8 cellular contexts compared by ENCODE assay signal in genomic region chr10:17616403-17617030, GRCh38. TPM values are rescaled to one million over a fixed set of nuclear protein-coding genes. Genes with fewer than 3 reads are reported as not detected.
DNase-seq lines count a peak whose midpoint lies in the region; ATAC-seq and TF ChIP-seq lines count a peak whose summit lies in the region.

No MANE protein-coding gene starts in this region.

- H4K5ac ChIP-seq in IMR-90 (ENCODE audit: low read depth, low read length): peak overlapping the region; percentile 45

- H3K4me2 ChIP-seq in IMR-90 (ENCODE audit: low read depth, low read length): peak overlapping the region; percentile 90

- H2BK15ac ChIP-seq in IMR-90 (ENCODE audit: low read depth, low read length): no peak overlapping the region

- H2AFZ ChIP-seq in IMR-90 (replicated peaks; ENCODE audit: low read length, poor library complexity): peak overlapping the region; percentile 94

- CTCF ChIA-PET in IMR-90 (lab: Yijun Ruan, JAX): interaction anchor here (0.6 kb wide), 1 partner anchor 14 kb away, joined by 4 read pairs; no protein-coding TSS in a partner anchor

- H3K14ac ChIP-seq in IMR-90 (replicated peaks; ENCODE audit: low read depth, low read length): peak overlapping the region; percentile 79

- peak overlapping the region; percentile 14; the same call in 1 of the 2 replicates for H2BK120ac ChIP-seq in IMR-90 (ENCODE audit: low read depth, low read length)

- H3K79me1 ChIP-seq in IMR-90 (ENCODE audit: low read depth in 1 of 2, low read length in 2 of 2): peaks cover 7 to 24% of the 10 kb centered on the region in 2 experiments

- no peaks in the 10 kb centered on the region; the same call in 1 of the 2 replicates for H4K20me1 ChIP-seq in IMR-90 (ENCODE audit: insufficient read depth, low read length)

- peak overlapping the region; percentile 46; the same call in 1 of the 2 replicates for H2AK5ac ChIP-seq in IMR-90 (ENCODE audit: low read depth, low read length)

- no peak for TF ChIP-seq RAD21 in IMR-90 (IDR thresholded peaks at IDR 0.05; ENCODE audit: low read length)

- H3K9me1 ChIP-seq in IMR-90 (ENCODE audit: insufficient read depth, low read length): no peaks in the 10 kb centered on the region

- H2BK20ac ChIP-seq in IMR-90 (ENCODE audit: low read depth, low read length): no peak overlapping the region

- no peaks in the 10 kb centered on the region for H3K27me3 ChIP-seq in IMR-90 (ENCODE audit: control insufficient read depth, insufficient read depth, low read length)

- H2AK9ac ChIP-seq in IMR-90 (replicated peaks; ENCODE audit: low read depth, low read length, poor library complexity): peak overlapping the region; percentile 91

- DNase-seq in IMR-90: peak; percentile 47
- peak; percentile 88 for DNase-seq in coronary artery (ENCODE audit: low spot score)
- peak; percentile 88 for DNase-seq in left kidney (ENCODE audit: low read depth, low spot score)
- DNase-seq in stimulated activated CD4-positive, alpha-beta T cell treated with anti-CD3 and anti-CD28 coated beads, Interleukin-2, amount 100 ng/mL, for 48 hours: peak; percentile 10 to 26
- no peak for DNase-seq in NCI-H187 treated with DMSO at 0.1 percent for 48 hours (lab: John Stamatoyannopoulos, UW)

- H3K36me3 ChIP-seq in ES-I3 (ENCODE audit: insufficient read depth, low read length): no peaks in the 10 kb centered on the region
- H3K36me3 ChIP-seq in IMR-90 (ENCODE audit: control insufficient read depth, insufficient read depth, low read length): no peaks in the 10 kb centered on the region

- POLR2A ChIA-PET in IMR-90 (lab: Charles Lee; ENCODE audit: unreplicated experiment): interaction anchor here (0.6 to 0.9 kb wide), 2 partner anchors 120 to 788 kb away, joined by 6 to 13 read pairs; no protein-coding TSS in a partner anchor

- intact Hi-C loops in IMR-90 (cut with micrococcal nuclease): loop anchor here (2.0 kb wide), 2 partner anchors 28 to 58 kb away; partner anchors contain the start of gene STAM

- WGBS in IMR-90 (ENCODE audit: extremely low coverage in 2 of 2, insufficient read length in 1 of 2), 2 experiments: 18% methylated on average over 9 of the region's 48 CpGs; no CpG with 5 or more reads in 1 of the 2 experiments

- H3K56ac ChIP-seq in IMR-90 (ENCODE audit: extremely low read depth, insufficient read depth, low read length): peak overlapping the region; percentile 75; the same call in 1 of the 2 replicates

- H3K9me3 ChIP-seq in ES-I3 (ENCODE audit: control insufficient read depth, insufficient read depth, low read length): no peaks in the 10 kb centered on the region
- H3K9me3 ChIP-seq in IMR-90 (ENCODE audit: control insufficient read depth, insufficient read depth, low read length): no peaks in the 10 kb centered on the region

- ATAC-seq in GM21717 (IDR thresholded peaks at IDR 0.05; ENCODE audit: unreplicated experiment) (peak; percentile 43), IMR-90 (ENCODE audit: low read depth) (peak; percentile 73)

- in situ Hi-C loops in IMR-90 (cut with MboI; ENCODE audit: low sequenced_read_pairs): loop anchor here (25.0 kb wide), 1 partner anchor 779 kb away; no protein-coding TSS in a partner anchor

- H3K18ac ChIP-seq in IMR-90 (ENCODE audit: low read depth, low read length): peak overlapping the region; percentile 34

- H3K4me1 ChIP-seq in ES-I3 (ENCODE audit: insufficient read depth, low read length) (no peaks in the 10 kb centered on the region), IMR-90 (ENCODE audit: control insufficient read depth, insufficient read depth, low read length) (no peaks in the 10 kb centered on the region)

- peak overlapping the region; percentile 61 for H3K4me3 ChIP-seq in IMR-90 (ENCODE audit: insufficient read depth, low read depth, low read length)
- H3K4me3 ChIP-seq in WI38 (ENCODE audit: low read depth, low read length): peak overlapping the region; percentile 77
- peak overlapping the region; percentile 98 for H3K4me3 ChIP-seq in coronary artery

- H3K4ac ChIP-seq in IMR-90 (ENCODE audit: low read depth, low read length): peak overlapping the region; percentile 69

- H4K91ac ChIP-seq in IMR-90 (ENCODE audit: insufficient read depth, low read depth, low read length): peak overlapping the region; percentile 66

- no TSS peak for BruUV-seq in IMR-90 (replicated peaks; lab: Mats Ljungman, UMichigan)

- no peak for TF ChIP-seq CTCF in IMR-90 (conservative IDR thresholded peaks at IDR 0.05; ENCODE audit: low read depth, low read length)
- TF ChIP-seq CTCF in WI38 (IDR thresholded peaks at IDR 0.05; ENCODE audit: low read depth, low read length): no peak
- TF ChIP-seq CTCF in coronary artery (IDR thresholded peaks at IDR 0.05): no peak

- H4K8ac ChIP-seq in IMR-90 (ENCODE audit: low read depth in 2 of 2, low read length in 2 of 2): peak overlapping the region; percentile 50 to 71

- peak overlapping the region; percentile 57 for H3K23ac ChIP-seq in IMR-90 (ENCODE audit: low read depth, low read length)

- H3K9ac ChIP-seq in ES-I3 (ENCODE audit: low read depth, low read length): peak overlapping the region; percentile 87
- peak overlapping the region; percentile 85 for H3K9ac ChIP-seq in IMR-90 (ENCODE audit: low read depth, low read length)

- H2BK5ac ChIP-seq in IMR-90 (ENCODE audit: low read depth, low read length, poor library complexity, severe bottlenecking): peak overlapping the region; percentile 79

- no peak for TF ChIP-seq POLR2A in IMR-90 (IDR thresholded peaks at IDR 0.05; ENCODE audit: low read depth, low read length)

- dilution Hi-C loops in IMR-90 (cut with HindIII; ENCODE audit: low sequenced_read_pairs, unreplicated experiment): no loop called here

- peak overlapping the region; percentile 78 for H3K27ac ChIP-seq in IMR-90 (ENCODE audit: insufficient read depth, low read length)
- peak overlapping the region; percentile 92 to 97 for H3K27ac ChIP-seq in coronary artery

TF ChIP-seq in IMR-90, 13 proteins besides CTCF, POLR2A, EP300 and RAD21:
- TF ChIP-seq CEBPB (IDR thresholded peaks at IDR 0.05; ENCODE audit: low read depth, low read length): peak; percentile 76
- TF ChIP-seq CHD1 (IDR thresholded peaks at IDR 0.05; ENCODE audit: low read depth, low read length): no peak
- no peak for TF ChIP-seq FOS (IDR thresholded peaks at IDR 0.05; ENCODE audit: low read depth, low read length)
- no peak for TF ChIP-seq ELK1 (IDR thresholded peaks at IDR 0.05; ENCODE audit: borderline replicate concordance, low read depth, low read length)
- TF ChIP-seq MAFK (IDR thresholded peaks at IDR 0.05; ENCODE audit: low read depth, low read length): no peak
- no peak for TF ChIP-seq RCOR1 (IDR thresholded peaks at IDR 0.05; ENCODE audit: insufficient replicate concordance, low read length)
- TF ChIP-seq MAZ (IDR thresholded peaks at IDR 0.05; ENCODE audit: borderline replicate concordance, low read depth, low read length): peak; percentile 21; the same call in 1 of the 2 replicates
- no peak for TF ChIP-seq SMC3 (IDR thresholded peaks at IDR 0.05; ENCODE audit: low read depth, low read length)

RNA-seq across cellular contexts. Expression of gene HACD1, which starts 0.7 kb away (rescaled TPM):
- 10.0 and 23.6 TPM in 2 replicates for total RNA-seq in IMR-90 (2012; rRNA removed)
- 17.8 and 24.9 TPM in 2 replicates for polyA plus RNA-seq in IMR-90 (2012; rRNA removed)
- polyA plus RNA-seq in IMR-90 (2012; cell fraction: cytosol; rRNA removed): 10.3 and 14.4 TPM in 2 replicates
- polyA plus RNA-seq in IMR-90 (2012; cell fraction: nucleus; rRNA removed; ENCODE audit: low replicate concordance): 7.9 and 16.2 TPM in 2 replicates

RNA-seq across cellular contexts. Expression of gene STAM, which starts 27.4 kb away (rescaled TPM):
- total RNA-seq in IMR-90 (2012; rRNA removed): 22.9 and 31.9 TPM in 2 replicates
- polyA plus RNA-seq in IMR-90 (2012; rRNA removed): 23.3 and 24.6 TPM in 2 replicates
- polyA plus RNA-seq in IMR-90 (2012; cell fraction: cytosol; rRNA removed): 9.1 and 9.3 TPM in 2 replicates
- polyA plus RNA-seq in IMR-90 (2012; cell fraction: nucleus; rRNA removed; ENCODE audit: low replicate concordance): 10.0 and 25.1 TPM in 2 replicates
